ENCODE assay signal across 8 cellular contexts in genomic region chr1:21781971-21782867, GRCh38. TPM values are rescaled to one million over a fixed set of nuclear protein-coding genes. Genes with fewer than 3 reads are reported as not detected.
DNase-seq lines count a peak whose midpoint lies in the region; TF ChIP-seq lines count a peak whose summit lies in the region.

No MANE protein-coding gene starts in this region.

- no peak overlapping the region for H2BK20ac ChIP-seq in H9 (ENCODE audit: low read depth, low read length, poor library complexity, severe bottlenecking)

- peak overlapping the region; percentile 73 for H2BK5ac ChIP-seq in H9 (ENCODE audit: insufficient read length, low read length)

- H3K4me1 Mint-ChIP-seq in H9, result peaks cover 10 to 18% of the 10 kb centered on the region in 2 experiments

- no peak overlapping the region for H3K23ac ChIP-seq in H9 (ENCODE audit: insufficient read length, low read depth, low read length)

- H3K9me3 ChIP-seq in H9 (ENCODE audit: control insufficient read depth, low read depth, low read length), result no peaks in the 10 kb centered on the region
- no peaks in the 10 kb centered on the region for H3K9me3 ChIP-seq in iPS-20b (ENCODE audit: insufficient read depth, low read depth, low read length)
- no peaks in the 10 kb centered on the region for H3K9me3 ChIP-seq in skeletal muscle satellite cell (replicated peaks; ENCODE audit: low read length)

- no peak overlapping the region for H3K4ac ChIP-seq in H9 (ENCODE audit: low read depth, low read length)

- H4K20me1 ChIP-seq in H9 (ENCODE audit: control insufficient read depth, insufficient read depth, insufficient read length), result no peaks in the 10 kb centered on the region

- in situ Hi-C loops in brain microvascular endothelial cell (cut with HindIII; ENCODE audit: low pct_ligation_motif_present, low sequenced_read_pairs), result no loop called here

- TF ChIP-seq CTCF in GM10248 (IDR thresholded peaks at IDR 0.05; ENCODE audit: control extremely low read depth, extremely low read depth, low read depth, missing control alignments) (peak; percentile 37), H9 (conservative IDR thresholded peaks at IDR 0.05) (peak; percentile 36; the same call in 2 of the 3 replicates), brain microvascular endothelial cell (IDR thresholded peaks at IDR 0.05; ENCODE audit: low read depth, low read length, missing control alignments) (peak; percentile 57)

- H2BK15ac ChIP-seq in H9 (ENCODE audit: low read depth, low read length), result no peak overlapping the region

- H3K27me3 Mint-ChIP-seq in H9 (ENCODE audit: low read depth), result no peaks in the 10 kb centered on the region; the same call in 1 of the 2 replicates

- H3K27me3 ChIP-seq in H9 (ENCODE audit: insufficient read depth, low read length) (no peaks in the 10 kb centered on the region), brain microvascular endothelial cell (replicated peaks) (no peaks in the 10 kb centered on the region), iPS-20b (ENCODE audit: insufficient read depth, low read length) (no peaks in the 10 kb centered on the region), skeletal muscle satellite cell (ENCODE audit: control insufficient read depth, insufficient read depth, low read length) (no peaks in the 10 kb centered on the region)

- H3K9ac ChIP-seq in H9 (ENCODE audit: extremely low read depth, insufficient read length, low read length) (peak overlapping the region; percentile 89), iPS-20b (ENCODE audit: low read depth, low read length) (peak overlapping the region; percentile 100), skeletal muscle satellite cell (ENCODE audit: low read depth, low read length) (peak overlapping the region; percentile 99)

- no peak overlapping the region for H2BK120ac ChIP-seq in H9 (ENCODE audit: low read depth, low read length, poor library complexity, severe bottlenecking)

- H4K5ac ChIP-seq in H9 (ENCODE audit: insufficient read length, low read depth, low read length), result no peak overlapping the region

- H3K4me3 Mint-ChIP-seq in H9, result peak overlapping the region; percentile 86 to 92

- peak overlapping the region; percentile 81 to 96 (median 87) for H3K27ac Mint-ChIP-seq in H9

- H3K36me3 ChIP-seq in brain microvascular endothelial cell (replicated peaks) (peaks cover 4% of the 10 kb centered on the region), iPS-20b (ENCODE audit: insufficient read depth, low read depth, low read length) (no peaks in the 10 kb centered on the region), skeletal muscle satellite cell (ENCODE audit: insufficient read depth, low read length) (no peaks in the 10 kb centered on the region)

- no peak overlapping the region for H3T11ph ChIP-seq in H9 (ENCODE audit: low read length)

- peak overlapping the region; percentile 55 for H3K27ac ChIP-seq in H9 (ENCODE audit: insufficient read length, low read depth, low read length)
- peak overlapping the region; percentile 100 for H3K27ac ChIP-seq in brain microvascular endothelial cell
- H3K27ac ChIP-seq in iPS-20b (ENCODE audit: low read length), result peak overlapping the region; percentile 42

- H4K91ac ChIP-seq in H9 (ENCODE audit: insufficient read length, low read depth, low read length), result no peak overlapping the region

- peak overlapping the region; percentile 94 for H3K4me3 ChIP-seq in brain microvascular endothelial cell (ENCODE audit: low read depth, low read length)
- peak overlapping the region; percentile 99 for H3K4me3 ChIP-seq in iPS-20b (ENCODE audit: low read length)
- peak overlapping the region; percentile 80 for H3K4me3 ChIP-seq in skeletal muscle satellite cell (ENCODE audit: low read length)

- H3K79me1 ChIP-seq in H9 (ENCODE audit: insufficient read depth, low read depth, low read length, poor library complexity, severe bottlenecking), result peaks cover 4% of the 10 kb centered on the region

- peak overlapping the region; percentile 93 for H3K14ac ChIP-seq in H9 (ENCODE audit: insufficient read depth, low read length)

- DNase-seq in GM10248 (ENCODE audit: extremely low spot score) (peak; percentile 49), H9 (peak; percentile 59), M059J (ENCODE audit: low read depth) (peak; percentile 75), T-helper 22 cell (ENCODE audit: low read depth) (peak; percentile 36), brain microvascular endothelial cell (peak; percentile 43), HuH-7.5 (ENCODE audit: low spot score) (no peak)

- H4K8ac ChIP-seq in H9 (replicated peaks; ENCODE audit: insufficient read length, low read depth, low read length), result no peak overlapping the region

- peak overlapping the region; percentile 87 for H3K4me2 ChIP-seq in H9 (ENCODE audit: insufficient read depth, insufficient read length, low read length)
- peak overlapping the region; percentile 96 for H3K4me2 ChIP-seq in skeletal muscle satellite cell (ENCODE audit: low read length)

- H2AFZ ChIP-seq in H9 (ENCODE audit: low read length), result no peak overlapping the region

- peaks cover 5 to 9% of the 10 kb centered on the region in 2 experiments; a peak in 3 of 5 replicates for H3K9me3 Mint-ChIP-seq in H9

- no peak overlapping the region for H3K56ac ChIP-seq in H9 (ENCODE audit: insufficient read length, low read depth, low read length)

- CTCF ChIA-PET in GM10248 (lab: Yijun Ruan, JAX), result interaction anchor here (0.7 to 3.3 kb wide), 9 partner anchors 9 to 79 kb away, joined by 3 to 18 read pairs (median 5); no protein-coding TSS in a partner anchor

- H3K23me2 ChIP-seq in H9 (ENCODE audit: insufficient read length, low read depth, low read length, poor library complexity, severe bottlenecking), result peaks cover 9% of the 10 kb centered on the region

- peaks cover 2 to 10% (median 7%) of the 10 kb centered on the region in 3 experiments; a peak in 6 of 7 replicates for H3K36me3 Mint-ChIP-seq in H9 (ENCODE audit: insufficient read depth in 1 of 3, low read depth in 3 of 3)

- WGBS in H9 (ENCODE audit: extremely low coverage, insufficient read length, low lambda C conversion rate), result no CpG with 5 or more reads among the region's 52 CpGs

- H3K4me1 ChIP-seq in H9 (ENCODE audit: insufficient read depth, low read length), result no peaks in the 10 kb centered on the region
- H3K4me1 ChIP-seq in iPS-20b (ENCODE audit: insufficient read depth, low read length), result peaks cover 2% of the 10 kb centered on the region
- peaks cover 7% of the 10 kb centered on the region for H3K4me1 ChIP-seq in skeletal muscle satellite cell (ENCODE audit: control insufficient read depth, insufficient read depth, low read length)

- H2AK5ac ChIP-seq in H9 (ENCODE audit: insufficient read length, low read length), result no peak overlapping the region

- POLR2A ChIA-PET in GM10248 (lab: Yijun Ruan, JAX), result interaction anchor here (0.8 to 2.2 kb wide), 4 partner anchors 11 to 20 kb away, joined by 3 to 8 read pairs (median 4); no protein-coding TSS in a partner anchor

- no peak overlapping the region for H2BK12ac ChIP-seq in H9 (ENCODE audit: insufficient read length, low read depth, low read length)

- H3K79me2 ChIP-seq in H9 (ENCODE audit: insufficient read depth, low read length), result peaks cover 39% of the 10 kb centered on the region; the same call in 1 of the 2 replicates

- H3K18ac ChIP-seq in H9 (ENCODE audit: insufficient read length, low read depth, low read length), result peak overlapping the region; percentile 85

RNA-seq across cellular contexts. Expression of gene USP48, which starts 0.7 kb away (rescaled TPM):
- 84.8 and 86.2 TPM in 2 replicates for total RNA-seq in H9 (2021)
- total RNA-seq in M059J (2014; rRNA removed; shearing (Covaris generic)), result 22.5 and 34.2 TPM in 2 replicates
- total RNA-seq in skeletal muscle satellite cell (2012; rRNA removed), result 19.4 and 20.5 TPM in 2 replicates

RNA-seq across cellular contexts. Expression of gene LDLRAD2, which starts 29.8 kb away (rescaled TPM):
- 0.88 and 1.0 TPM in 2 replicates for total RNA-seq in H9 (2021)
- total RNA-seq in M059J (2014; rRNA removed; shearing (Covaris generic)), result not detected in 2 replicates
- not detected in 2 replicates for total RNA-seq in skeletal muscle satellite cell (2012; rRNA removed)

Comparison
In these comparisons a context has a peak if more than half of its experiments do, and no peak if none do; other contexts are left out.
1. H3K27ac ChIP-seq: peak in every context shown above with its lines; median percentile 100 in brain microvascular endothelial cell; 55 in H9; 42 in iPS-20b.